8 cellular contexts compared by ENCODE assay signal in the genomic region with DNA sequence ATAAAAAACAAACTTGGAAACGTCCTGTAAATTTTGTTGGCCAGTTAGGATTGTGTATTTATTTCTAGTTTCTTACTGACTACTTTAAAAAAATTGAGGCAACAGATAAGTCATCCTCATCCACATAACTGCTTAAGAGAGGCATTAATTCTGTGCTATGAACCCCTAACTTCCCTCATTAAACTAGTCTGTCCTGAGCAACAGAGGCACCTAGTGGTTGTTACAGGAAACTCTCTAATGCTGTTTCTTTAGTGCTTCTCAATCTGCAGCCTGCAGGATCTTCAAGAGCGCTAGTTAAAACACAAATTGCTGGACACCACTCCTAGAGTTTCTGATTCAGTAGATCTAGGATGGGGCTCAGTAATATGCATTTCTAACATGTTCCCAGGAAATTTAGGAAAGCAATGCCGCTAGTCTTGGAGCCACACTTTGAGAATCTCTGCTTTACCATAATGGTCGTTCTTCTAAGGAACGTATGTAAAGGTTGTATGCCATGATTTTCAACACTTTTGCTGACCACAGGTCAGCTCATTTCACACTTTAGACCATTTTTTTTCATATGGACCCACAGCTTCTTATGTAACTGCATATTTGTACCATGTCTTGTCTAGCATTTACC.
DNase-seq lines count a peak whose midpoint lies in the region; ATAC-seq lines count a peak whose summit lies in the region.

No MANE protein-coding gene starts in this region.

- DNase-seq in G401 (ENCODE audit: low spot score) = peak; percentile 14
- peak; percentile 16 for DNase-seq in Jurkat, Clone E6-1 (ENCODE audit: low read depth, low spot score)
- peak; percentile 31 to 82 for DNase-seq in SJCRH30
- DNase-seq in kidney tubule cell (ENCODE audit: low spot score) = peak; percentile 42
- DNase-seq in activated CD4-positive, alpha-beta T cell treated with anti-CD3 and anti-CD28 coated beads for 4 hours = no peak
- DNase-seq in activated naive CD4-positive, alpha-beta T cell (lab: John Stamatoyannopoulos, UW) = no peak

- no peak overlapping the region for H3K27ac ChIP-seq in SJCRH30

- H3K9me3 ChIP-seq in SJCRH30 (replicated peaks) = no peaks in the 10 kb centered on the region

- no peak overlapping the region for H3K4me3 ChIP-seq in Jurkat, Clone E6-1 (ENCODE audit: low read length)
- no peak overlapping the region for H3K4me3 ChIP-seq in SJCRH30

- in situ Hi-C loops in G401 (cut with HindIII; ENCODE audit: low sequenced_read_pairs) = no loop called here

- peaks cover 54% of the 10 kb centered on the region for H3K4me1 ChIP-seq in SJCRH30

- peak; percentile 72 for ATAC-seq in GM21390 (IDR thresholded peaks at IDR 0.05; ENCODE audit: unreplicated experiment)
- no peak for ATAC-seq in GM18870 (IDR thresholded peaks at IDR 0.05; ENCODE audit: unreplicated experiment)

- no peaks in the 10 kb centered on the region for H3K27me3 ChIP-seq in SJCRH30

- no peaks in the 10 kb centered on the region for H3K36me3 ChIP-seq in SJCRH30

Comparison
In these comparisons a context has a peak if more than half of its experiments do, and no peak if none do; other contexts are left out.
1. DNase-seq: peak in G401 (single experiment), Jurkat, Clone E6-1 (single experiment), SJCRH30 (2 of 2) and kidney tubule cell (single experiment); none in activated CD4-positive, alpha-beta T cell treated with anti-CD3 and anti-CD28 coated beads for 4 hours (0 of 2) and activated naive CD4-positive, alpha-beta T cell (0 of 4).